ENCODE assay signal across 1 cellular context in the genomic region with DNA sequence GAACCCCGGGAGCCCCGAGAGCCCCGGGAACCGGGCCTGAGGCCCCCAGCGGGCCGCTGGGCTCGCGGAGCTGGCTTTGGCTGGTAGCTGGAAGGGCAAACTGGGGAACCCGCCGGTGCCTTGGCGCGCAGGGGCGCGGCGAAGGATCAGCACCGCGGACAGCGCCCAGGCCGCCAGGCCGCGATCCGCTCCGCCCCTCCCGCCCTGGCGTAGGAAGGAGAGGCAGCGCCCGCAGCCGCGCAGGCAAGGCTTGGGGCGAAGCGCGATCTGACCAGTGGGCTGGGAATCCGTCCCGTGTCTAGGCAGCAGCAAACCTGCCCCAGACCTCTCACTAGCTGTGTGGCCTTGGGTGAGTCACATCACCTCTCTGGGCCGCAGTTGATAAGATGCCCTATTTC.
A peak's percentile ranks its signal among the peaks of the same experiment; 100 is the strongest.
TF ChIP-seq lines count a peak whose summit lies in the region.

No MANE protein-coding gene starts in this region.

TF ChIP-seq in H1, 55 proteins besides CTCF, POLR2A, EP300 and RAD21 (continued from another document):
- peak; percentile 39; the same call in 1 of the 2 replicates for TF ChIP-seq CREB1 (IDR thresholded peaks at IDR 0.05)
- TF ChIP-seq RBBP5 (IDR thresholded peaks at IDR 0.05; ENCODE audit: borderline replicate concordance, low read depth, low read length): no peak; the same call in 1 of the 2 replicates
- TF ChIP-seq TEAD4 (IDR thresholded peaks at IDR 0.05; ENCODE audit: low read depth, low read length): 0 out of 2 replicates have a peak, but pooled peaks have one; percentile 1
- no peak for TF ChIP-seq CHD2 (IDR thresholded peaks at IDR 0.05; ENCODE audit: low read length)
- TF ChIP-seq SUZ12 (IDR thresholded peaks at IDR 0.05; ENCODE audit: low read length): no peak
- peak; percentile 47; the same call in 1 of the 2 replicates for TF ChIP-seq YY1 (IDR thresholded peaks at IDR 0.05; ENCODE audit: low read depth, low read length)
- TF ChIP-seq GABPA (IDR thresholded peaks at IDR 0.05; ENCODE audit: borderline replicate concordance, insufficient read depth, low read length): peak; percentile 69; the same call in 1 of the 2 replicates
- peak; percentile 37 for TF ChIP-seq ASH2L (IDR thresholded peaks at IDR 0.05; ENCODE audit: low read length)
- TF ChIP-seq PHF8 (conservative IDR thresholded peaks at IDR 0.05; ENCODE audit: low read depth, low read length): no peak
- peak; percentile 52; the same call in 1 of the 2 replicates for TF ChIP-seq SP1 (IDR thresholded peaks at IDR 0.05; ENCODE audit: low read depth, low read length)
- TF ChIP-seq, protein P1, sequence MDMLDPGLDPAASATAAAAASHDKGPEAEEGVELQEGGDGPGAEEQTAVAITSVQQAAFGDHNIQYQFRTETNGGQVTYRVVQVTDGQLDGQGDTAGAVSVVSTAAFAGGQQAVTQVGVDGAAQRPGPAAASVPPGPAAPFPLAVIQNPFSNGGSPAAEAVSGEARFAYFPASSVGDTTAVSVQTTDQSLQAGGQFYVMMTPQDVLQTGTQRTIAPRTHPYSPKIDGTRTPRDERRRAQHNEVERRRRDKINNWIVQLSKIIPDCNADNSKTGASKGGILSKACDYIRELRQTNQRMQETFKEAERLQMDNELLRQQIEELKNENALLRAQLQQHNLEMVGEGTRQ (IDR thresholded peaks at IDR 0.05; ENCODE audit: low read length): no peak
- TF ChIP-seq, protein P2, sequence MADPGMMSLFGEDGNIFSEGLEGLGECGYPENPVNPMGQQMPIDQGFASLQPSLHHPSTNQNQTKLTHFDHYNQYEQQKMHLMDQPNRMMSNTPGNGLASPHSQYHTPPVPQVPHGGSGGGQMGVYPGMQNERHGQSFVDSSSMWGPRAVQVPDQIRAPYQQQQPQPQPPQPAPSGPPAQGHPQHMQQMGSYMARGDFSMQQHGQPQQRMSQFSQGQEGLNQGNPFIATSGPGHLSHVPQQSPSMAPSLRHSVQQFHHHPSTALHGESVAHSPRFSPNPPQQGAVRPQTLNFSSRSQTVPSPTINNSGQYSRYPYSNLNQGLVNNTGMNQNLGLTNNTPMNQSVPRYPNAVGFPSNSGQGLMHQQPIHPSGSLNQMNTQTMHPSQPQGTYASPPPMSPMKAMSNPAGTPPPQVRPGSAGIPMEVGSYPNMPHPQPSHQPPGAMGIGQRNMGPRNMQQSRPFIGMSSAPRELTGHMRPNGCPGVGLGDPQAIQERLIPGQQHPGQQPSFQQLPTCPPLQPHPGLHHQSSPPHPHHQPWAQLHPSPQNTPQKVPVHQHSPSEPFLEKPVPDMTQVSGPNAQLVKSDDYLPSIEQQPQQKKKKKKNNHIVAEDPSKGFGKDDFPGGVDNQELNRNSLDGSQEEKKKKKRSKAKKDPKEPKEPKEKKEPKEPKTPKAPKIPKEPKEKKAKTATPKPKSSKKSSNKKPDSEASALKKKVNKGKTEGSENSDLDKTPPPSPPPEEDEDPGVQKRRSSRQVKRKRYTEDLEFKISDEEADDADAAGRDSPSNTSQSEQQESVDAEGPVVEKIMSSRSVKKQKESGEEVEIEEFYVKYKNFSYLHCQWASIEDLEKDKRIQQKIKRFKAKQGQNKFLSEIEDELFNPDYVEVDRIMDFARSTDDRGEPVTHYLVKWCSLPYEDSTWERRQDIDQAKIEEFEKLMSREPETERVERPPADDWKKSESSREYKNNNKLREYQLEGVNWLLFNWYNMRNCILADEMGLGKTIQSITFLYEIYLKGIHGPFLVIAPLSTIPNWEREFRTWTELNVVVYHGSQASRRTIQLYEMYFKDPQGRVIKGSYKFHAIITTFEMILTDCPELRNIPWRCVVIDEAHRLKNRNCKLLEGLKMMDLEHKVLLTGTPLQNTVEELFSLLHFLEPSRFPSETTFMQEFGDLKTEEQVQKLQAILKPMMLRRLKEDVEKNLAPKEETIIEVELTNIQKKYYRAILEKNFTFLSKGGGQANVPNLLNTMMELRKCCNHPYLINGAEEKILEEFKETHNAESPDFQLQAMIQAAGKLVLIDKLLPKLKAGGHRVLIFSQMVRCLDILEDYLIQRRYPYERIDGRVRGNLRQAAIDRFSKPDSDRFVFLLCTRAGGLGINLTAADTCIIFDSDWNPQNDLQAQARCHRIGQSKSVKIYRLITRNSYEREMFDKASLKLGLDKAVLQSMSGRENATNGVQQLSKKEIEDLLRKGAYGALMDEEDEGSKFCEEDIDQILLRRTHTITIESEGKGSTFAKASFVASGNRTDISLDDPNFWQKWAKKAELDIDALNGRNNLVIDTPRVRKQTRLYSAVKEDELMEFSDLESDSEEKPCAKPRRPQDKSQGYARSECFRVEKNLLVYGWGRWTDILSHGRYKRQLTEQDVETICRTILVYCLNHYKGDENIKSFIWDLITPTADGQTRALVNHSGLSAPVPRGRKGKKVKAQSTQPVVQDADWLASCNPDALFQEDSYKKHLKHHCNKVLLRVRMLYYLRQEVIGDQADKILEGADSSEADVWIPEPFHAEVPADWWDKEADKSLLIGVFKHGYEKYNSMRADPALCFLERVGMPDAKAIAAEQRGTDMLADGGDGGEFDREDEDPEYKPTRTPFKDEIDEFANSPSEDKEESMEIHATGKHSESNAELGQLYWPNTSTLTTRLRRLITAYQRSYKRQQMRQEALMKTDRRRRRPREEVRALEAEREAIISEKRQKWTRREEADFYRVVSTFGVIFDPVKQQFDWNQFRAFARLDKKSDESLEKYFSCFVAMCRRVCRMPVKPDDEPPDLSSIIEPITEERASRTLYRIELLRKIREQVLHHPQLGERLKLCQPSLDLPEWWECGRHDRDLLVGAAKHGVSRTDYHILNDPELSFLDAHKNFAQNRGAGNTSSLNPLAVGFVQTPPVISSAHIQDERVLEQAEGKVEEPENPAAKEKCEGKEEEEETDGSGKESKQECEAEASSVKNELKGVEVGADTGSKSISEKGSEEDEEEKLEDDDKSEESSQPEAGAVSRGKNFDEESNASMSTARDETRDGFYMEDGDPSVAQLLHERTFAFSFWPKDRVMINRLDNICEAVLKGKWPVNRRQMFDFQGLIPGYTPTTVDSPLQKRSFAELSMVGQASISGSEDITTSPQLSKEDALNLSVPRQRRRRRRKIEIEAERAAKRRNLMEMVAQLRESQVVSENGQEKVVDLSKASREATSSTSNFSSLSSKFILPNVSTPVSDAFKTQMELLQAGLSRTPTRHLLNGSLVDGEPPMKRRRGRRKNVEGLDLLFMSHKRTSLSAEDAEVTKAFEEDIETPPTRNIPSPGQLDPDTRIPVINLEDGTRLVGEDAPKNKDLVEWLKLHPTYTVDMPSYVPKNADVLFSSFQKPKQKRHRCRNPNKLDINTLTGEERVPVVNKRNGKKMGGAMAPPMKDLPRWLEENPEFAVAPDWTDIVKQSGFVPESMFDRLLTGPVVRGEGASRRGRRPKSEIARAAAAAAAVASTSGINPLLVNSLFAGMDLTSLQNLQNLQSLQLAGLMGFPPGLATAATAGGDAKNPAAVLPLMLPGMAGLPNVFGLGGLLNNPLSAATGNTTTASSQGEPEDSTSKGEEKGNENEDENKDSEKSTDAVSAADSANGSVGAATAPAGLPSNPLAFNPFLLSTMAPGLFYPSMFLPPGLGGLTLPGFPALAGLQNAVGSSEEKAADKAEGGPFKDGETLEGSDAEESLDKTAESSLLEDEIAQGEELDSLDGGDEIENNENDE (IDR thresholded peaks at IDR 0.05; ENCODE audit: insufficient replicate concordance, low read length): no peak
- TF ChIP-seq ZNF274 (IDR thresholded peaks at IDR 0.05; ENCODE audit: borderline replicate concordance, extremely low read depth, low read length): no peak
- TF ChIP-seq, protein P3, sequence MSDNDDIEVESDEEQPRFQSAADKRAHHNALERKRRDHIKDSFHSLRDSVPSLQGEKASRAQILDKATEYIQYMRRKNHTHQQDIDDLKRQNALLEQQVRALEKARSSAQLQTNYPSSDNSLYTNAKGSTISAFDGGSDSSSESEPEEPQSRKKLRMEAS (IDR thresholded peaks at IDR 0.05): peak; percentile 72; the same call in 1 of the 2 replicates
- 0 out of 2 replicates have a peak, but pooled peaks have one; percentile 35 for TF ChIP-seq TAF1 (IDR thresholded peaks at IDR 0.05; ENCODE audit: low read depth, low read length)
- no peak for TF ChIP-seq POLR2AphosphoS5 (IDR thresholded peaks at IDR 0.05; ENCODE audit: low read depth, low read length)
